ENCODE assay signal across 14 cellular contexts in genomic region chr2:171307560-171307959, GRCh38.
DNase-seq lines count a peak whose midpoint lies in the region; ATAC-seq and TF ChIP-seq lines count a peak whose summit lies in the region.
"Had no signal": no experiment of that assay in that cellular context is flagged by ENCODE, and none has a peak within 500 bp of the region (broad histone marks: within the 10 kb centered on the region; RNA-seq: fewer than 3 reads in every experiment).

No MANE protein-coding gene starts in this region.

- DNase-seq in renal cortical epithelial cell (ENCODE audit: low read depth) (peak; percentile 47), chondrocyte (ENCODE audit: low spot score) (no peak), D341Med (ENCODE audit: low spot score) (no peak), NCI-H2196 (lab: John Stamatoyannopoulos, UW; ENCODE audit: unreplicated experiment) (no peak)
- no peak for DNase-seq in activated CD4-positive, alpha-beta T cell treated with anti-CD3 and anti-CD28 coated beads, Interleukin-2, amount 10 ng/mL, durations not matched to agents 24 days and 14 days
- DNase-seq: activated CD4-positive, CD25-positive, alpha-beta regulatory T cell treated with anti-CD3 and anti-CD28 coated beads, Interleukin-2, amount 50 U/mL, for 72 hours; activated T-cell treated with anti-CD3 and anti-CD28 coated beads, Interleukin-2, amount 50 U/mL, for 72 hours; anterior cingulate cortex; dermis blood vessel endothelial cell; KG1; NCI-H1930 had no signal

- H3K9me3 Mint-ChIP-seq in activated CD4-positive, alpha-beta T cell treated with anti-CD3 and anti-CD28 coated beads, Interleukin-2, amount 10 ng/mL, durations not matched to agents 24 days and 14 days: peaks cover 18% of the 10 kb centered on the region
- peaks cover 20% of the 10 kb centered on the region for H3K9me3 Mint-ChIP-seq in chondrocyte (ENCODE audit: low read depth)

- H3K27me3 Mint-ChIP-seq in activated CD4-positive, alpha-beta T cell treated with anti-CD3 and anti-CD28 coated beads, Interleukin-2, amount 10 ng/mL, durations not matched to agents 24 days and 14 days: no peaks in the 10 kb centered on the region
- no peaks in the 10 kb centered on the region for H3K27me3 Mint-ChIP-seq in chondrocyte (ENCODE audit: low read depth)

- TF ChIP-seq CTCF in chondrocyte (IDR thresholded peaks at IDR 0.05): no peak

- peaks cover 5% of the 10 kb centered on the region for H3K4me1 Mint-ChIP-seq in activated CD4-positive, alpha-beta T cell treated with anti-CD3 and anti-CD28 coated beads, Interleukin-2, amount 10 ng/mL, durations not matched to agents 24 days and 14 days
- H3K4me1 Mint-ChIP-seq in chondrocyte (ENCODE audit: low read depth): peaks cover 10% of the 10 kb centered on the region

- H3K4me3 Mint-ChIP-seq in activated CD4-positive, alpha-beta T cell treated with anti-CD3 and anti-CD28 coated beads, Interleukin-2, amount 10 ng/mL, durations not matched to agents 24 days and 14 days: no peak overlapping the region
- no peak overlapping the region for H3K4me3 Mint-ChIP-seq in chondrocyte (ENCODE audit: unreplicated experiment)
- H3K4me3 Mint-ChIP-seq: activated T-cell treated with anti-CD3 and anti-CD28 coated beads, Interleukin-2, amount 50 U/mL, for 72 hours had no signal

- intact Hi-C loops in activated CD4-positive, alpha-beta T cell treated with anti-CD3 and anti-CD28 coated beads, Interleukin-2, amount 10 ng/mL, durations not matched to agents 24 days and 14 days (cut with micrococcal nuclease): no loop called here

- H3K36me3 Mint-ChIP-seq in activated CD4-positive, alpha-beta T cell treated with anti-CD3 and anti-CD28 coated beads, Interleukin-2, amount 10 ng/mL, durations not matched to agents 24 days and 14 days (ENCODE audit: low read depth): peaks cover 15% of the 10 kb centered on the region
- peaks cover 17% of the 10 kb centered on the region for H3K36me3 Mint-ChIP-seq in chondrocyte (ENCODE audit: low read depth)

- H3K27ac Mint-ChIP-seq in activated CD4-positive, alpha-beta T cell treated with anti-CD3 and anti-CD28 coated beads, Interleukin-2, amount 10 ng/mL, durations not matched to agents 24 days and 14 days: no peak overlapping the region
- H3K27ac Mint-ChIP-seq in chondrocyte (ENCODE audit: unreplicated experiment): no peak overlapping the region
- H3K27ac Mint-ChIP-seq: activated T-cell treated with anti-CD3 and anti-CD28 coated beads, Interleukin-2, amount 50 U/mL, for 72 hours had no signal

- ATAC-seq in GM18861 (IDR thresholded peaks at IDR 0.05; ENCODE audit: unreplicated experiment) (peak; percentile 83), HG02610 (IDR thresholded peaks at IDR 0.05; ENCODE audit: unreplicated experiment) (peak; percentile 96), HG03342 (IDR thresholded peaks at IDR 0.05; ENCODE audit: unreplicated experiment) (peak; percentile 80)
